Comparison of ENCODE assay signal across 14 cellular contexts in the genomic region with DNA sequence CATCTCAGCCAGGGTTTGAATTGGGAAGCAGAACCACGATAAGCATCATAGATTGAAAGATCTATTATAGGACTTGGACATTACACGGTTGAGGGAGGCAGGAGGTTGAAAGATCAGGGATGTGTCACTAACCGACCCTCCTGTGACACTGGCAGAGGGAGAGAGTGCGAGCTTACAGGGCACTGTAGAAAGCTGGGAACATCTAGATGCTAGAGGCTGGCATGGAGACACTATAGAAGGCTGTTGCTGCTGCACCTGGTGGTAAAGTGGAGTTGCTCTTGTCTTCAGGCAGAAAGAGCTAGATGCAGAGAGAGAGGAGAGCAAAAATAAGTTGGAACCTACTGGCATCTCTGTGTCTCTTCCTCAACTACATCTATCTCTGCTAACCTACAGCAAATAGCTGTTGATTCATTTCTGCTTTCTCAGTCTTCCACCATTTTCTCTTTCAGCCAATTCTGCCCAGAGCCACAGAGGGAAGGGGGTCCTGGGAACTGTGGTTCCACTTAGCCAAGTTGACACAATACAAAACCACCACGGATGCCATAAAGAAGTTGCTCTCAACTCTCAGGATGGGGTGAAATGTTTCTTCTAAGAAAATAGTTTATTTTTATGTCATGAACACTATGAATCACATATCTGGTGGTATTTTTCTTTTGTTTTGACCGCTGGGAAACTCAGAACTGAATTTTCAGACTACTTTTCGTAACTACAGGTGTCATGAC.
A peak's percentile ranks its signal among the peaks of the same experiment; 100 is the strongest.
DNase-seq lines count a peak whose midpoint lies in the region; ATAC-seq and TF ChIP-seq lines count a peak whose summit lies in the region.
"Had no signal": no experiment of that assay in that cellular context is flagged by ENCODE, and none has a peak within 500 bp of the region (broad histone marks: within the 10 kb centered on the region; RNA-seq: fewer than 3 reads in every experiment).

No MANE protein-coding gene starts in this region.

- no peaks in the 10 kb centered on the region for H3K9me3 ChIP-seq in psoas muscle
- H3K9me3 ChIP-seq: heart right ventricle, Peyer's patch, uterus had no signal

- H3K27ac Mint-ChIP-seq in activated CD4-positive, alpha-beta T cell treated with anti-CD3 and anti-CD28 coated beads, Interleukin-2, amount 10 ng/mL, durations not matched to agents 24 days and 14 days: peak overlapping the region; percentile 38

- DNase-seq in activated CD4-positive, alpha-beta T cell treated with anti-CD3 and anti-CD28 coated beads, Interleukin-2, amount 10 ng/mL, durations not matched to agents 24 days and 14 days: peak; percentile 66
- DNase-seq in activated CD4-positive, alpha-beta T cell treated with anti-CD3 and anti-CD28 coated beads for 4 hours: no peak
- DNase-seq in epithelial cell of esophagus (ENCODE audit: low read depth) (no peak), NCI-H187 treated with DMSO at 0.1 percent for 48 hours (lab: John Stamatoyannopoulos, UW) (no peak), psoas muscle (no peak)
- DNase-seq: DMS153, heart right ventricle, left ventricle myocardium superior, Peyer's patch, uterus had no signal

- H3K36me3 Mint-ChIP-seq in activated CD4-positive, alpha-beta T cell treated with anti-CD3 and anti-CD28 coated beads, Interleukin-2, amount 10 ng/mL, durations not matched to agents 24 days and 14 days (ENCODE audit: low read depth): no peaks in the 10 kb centered on the region

- TF ChIP-seq CTCF in epithelial cell of esophagus (IDR thresholded peaks at IDR 0.05; ENCODE audit: insufficient read depth, low read depth, low read length, missing control alignments) (peak; percentile 9), psoas muscle (IDR thresholded peaks at IDR 0.05) (no peak)

- H3K4me3 ChIP-seq in epithelial cell of esophagus (ENCODE audit: low read length): no peak overlapping the region
- H3K4me3 ChIP-seq in psoas muscle: no peak overlapping the region
- H3K4me3 ChIP-seq: cardiac muscle cell, heart right ventricle, Peyer's patch, uterus had no signal

- H3K4me1 ChIP-seq in psoas muscle: no peaks in the 10 kb centered on the region
- H3K4me1 ChIP-seq: heart right ventricle, Peyer's patch, uterus had no signal

- H3K9me3 Mint-ChIP-seq in activated CD4-positive, alpha-beta T cell treated with anti-CD3 and anti-CD28 coated beads, Interleukin-2, amount 10 ng/mL, durations not matched to agents 24 days and 14 days: no peaks in the 10 kb centered on the region

- no peak overlapping the region for H3K4me3 Mint-ChIP-seq in activated CD4-positive, alpha-beta T cell treated with anti-CD3 and anti-CD28 coated beads, Interleukin-2, amount 10 ng/mL, durations not matched to agents 24 days and 14 days

- no peak overlapping the region for H3K27ac ChIP-seq in psoas muscle
- H3K27ac ChIP-seq: cardiac muscle cell, heart right ventricle, Peyer's patch, uterus had no signal

- ATAC-seq in GM21360 (IDR thresholded peaks at IDR 0.05; ENCODE audit: unreplicated experiment) (peak; percentile 67), HG03442 (IDR thresholded peaks at IDR 0.05; ENCODE audit: unreplicated experiment) (peak; percentile 78), psoas muscle (no peak), HG03196 (IDR thresholded peaks at IDR 0.05; ENCODE audit: unreplicated experiment) (no peak)
- ATAC-seq: heart right ventricle, left ventricle myocardium superior had no signal

- WGBS in psoas muscle, 3 donors: 79 to 85% (median 84%) methylated on average over 7 of the region's 7 CpGs

- H3K27me3 ChIP-seq in psoas muscle (ENCODE audit: insufficient read depth in 3 of 3, low read length in 2 of 3): no peaks in the 10 kb centered on the region
- H3K27me3 ChIP-seq: cardiac muscle cell, Peyer's patch, uterus had no signal

- no peaks in the 10 kb centered on the region for H3K36me3 ChIP-seq in psoas muscle (ENCODE audit: insufficient read depth in 1 of 2, low read depth in 1 of 2)
- H3K36me3 ChIP-seq: cardiac muscle cell, heart right ventricle, Peyer's patch, uterus had no signal

- intact Hi-C loops in activated CD4-positive, alpha-beta T cell treated with anti-CD3 and anti-CD28 coated beads, Interleukin-2, amount 10 ng/mL, durations not matched to agents 24 days and 14 days (cut with micrococcal nuclease): loop anchor here (1.0 kb wide), 1 partner anchor 101 kb away; no protein-coding TSS in a partner anchor
- intact Hi-C loops in psoas muscle (cut with DNase I): no loop called here

- peaks cover 13% of the 10 kb centered on the region for H3K4me1 Mint-ChIP-seq in activated CD4-positive, alpha-beta T cell treated with anti-CD3 and anti-CD28 coated beads, Interleukin-2, amount 10 ng/mL, durations not matched to agents 24 days and 14 days

- peaks cover 28% of the 10 kb centered on the region for H3K27me3 Mint-ChIP-seq in activated CD4-positive, alpha-beta T cell treated with anti-CD3 and anti-CD28 coated beads, Interleukin-2, amount 10 ng/mL, durations not matched to agents 24 days and 14 days

Comparison
In these comparisons a context has a peak if more than half of its experiments do, and no peak if none do; other contexts are left out.
1. ATAC-seq: peak in GM21360 (single experiment) and HG03442 (single experiment); none in psoas muscle (0 of 4) and HG03196 (single experiment).